Comparison of ENCODE assay signal across 1 cellular context in genomic region chr7:88346357-88346756, GRCh38.
TF ChIP-seq lines count a peak whose summit lies in the region.

No MANE protein-coding gene starts in this region.

TF ChIP-seq in GM23338, 12 proteins besides CTCF, POLR2A, EP300 and RAD21 (continued from another document):
- TF ChIP-seq ZNF462 (CRISPR knock-in tag; IDR thresholded peaks at IDR 0.05) = no peak
- TF ChIP-seq POLR2AphosphoS5 (IDR thresholded peaks at IDR 0.05; ENCODE audit: low read depth) = no peak
- TF ChIP-seq EZH2 (IDR thresholded peaks at IDR 0.05; ENCODE audit: low read depth, unreplicated experiment) = no peak
- TF ChIP-seq JUNB (IDR thresholded peaks at IDR 0.05; ENCODE audit: unreplicated experiment) = no peak
- TF ChIP-seq CREB1 (CRISPR knock-in tag; IDR thresholded peaks at IDR 0.05; ENCODE audit: low read depth) = no peak
